In the genomic region with DNA sequence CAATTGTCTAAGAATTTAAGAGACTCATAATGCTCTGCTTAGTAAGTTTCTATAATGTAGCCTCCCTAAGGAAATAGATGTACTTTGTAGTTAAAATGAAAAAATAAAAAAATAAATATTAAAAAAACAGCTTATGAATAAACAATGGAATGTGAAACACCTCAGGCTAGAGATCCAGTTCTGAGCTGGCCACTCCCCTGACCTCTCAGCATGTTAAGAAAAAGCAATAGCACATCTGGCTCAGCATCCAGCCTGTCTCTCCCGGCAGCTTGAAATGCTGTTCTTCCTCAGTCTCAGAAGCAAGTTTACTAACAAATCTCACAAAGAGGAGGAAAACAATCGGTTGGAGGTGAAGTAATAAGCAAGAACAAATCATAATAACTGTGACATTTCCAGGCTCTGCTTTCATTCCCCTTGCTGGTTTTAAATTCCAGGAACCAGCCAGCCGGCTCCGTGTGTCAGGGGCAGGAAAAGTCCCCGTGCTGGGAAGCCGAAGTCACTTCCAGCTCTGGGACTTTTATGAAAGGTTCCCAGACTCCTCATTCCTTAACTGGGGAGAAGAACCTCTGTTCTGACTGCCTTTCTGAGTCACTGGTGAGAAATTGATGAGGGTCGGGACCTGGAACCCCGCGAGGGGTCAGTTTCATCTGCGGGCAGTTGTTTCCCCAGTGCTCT, we compare ENCODE assay signal across 20 cellular contexts.
DNase-seq lines count a peak whose midpoint lies in the region; ATAC-seq and TF ChIP-seq lines count a peak whose summit lies in the region.
"Had no signal": no experiment of that assay in that cellular context is flagged by ENCODE, and none has a peak within 500 bp of the region (broad histone marks: within the 10 kb centered on the region; RNA-seq: fewer than 3 reads in every experiment).

No MANE protein-coding gene starts in this region.

- no peaks in the 10 kb centered on the region for H3K9me3 ChIP-seq in cardiac muscle cell (ENCODE audit: low read depth)
- H3K9me3 ChIP-seq in CD4-positive, alpha-beta T cell (ENCODE audit: control insufficient read depth, low read length): no peaks in the 10 kb centered on the region
- H3K9me3 ChIP-seq: A549, left lung had no signal

- no TSS peak for BruUV-seq in MCF 10A (replicated peaks; lab: Mats Ljungman, UMichigan)

- H3K9me3 Mint-ChIP-seq in MCF 10A (ENCODE audit: unreplicated experiment) (no peaks in the 10 kb centered on the region), type B pancreatic cell (peaks cover 8% of the 10 kb centered on the region)
- H3K9me3 Mint-ChIP-seq in CD4-positive, alpha-beta T cell: no peaks in the 10 kb centered on the region
- H3K9me3 Mint-ChIP-seq: T-helper 1 cell treated with Interleukin-12 subunit alpha and Interleukin-12 subunit beta and Interleukin-4 antibody, amounts not matched to agents 30 μg/mL and 1 μg/mL, for 36 hours had no signal

- H3K27ac Mint-ChIP-seq in MCF 10A (ENCODE audit: low read depth, unreplicated experiment) (no peak overlapping the region), type B pancreatic cell (peak overlapping the region; percentile 17)
- no peak overlapping the region for H3K27ac Mint-ChIP-seq in CD4-positive, alpha-beta T cell
- H3K27ac Mint-ChIP-seq: activated CD4-positive, alpha-beta T cell treated with anti-CD3 and anti-CD28 coated beads for 36 hours; activated naive CD4-positive, alpha-beta T cell treated with anti-CD3 and anti-CD28 coated beads, Interleukin-2, amount 50 U/mL, for 72 hours; naive B cell; T-helper 1 cell treated with Interleukin-12 subunit alpha and Interleukin-12 subunit beta and Interleukin-4 antibody, amounts not matched to agents 30 μg/mL and 1 μg/mL, for 36 hours had no signal

- no peaks in the 10 kb centered on the region for H3K4me1 Mint-ChIP-seq in MCF 10A (ENCODE audit: insufficient read depth, unreplicated experiment)
- peaks cover 30% of the 10 kb centered on the region for H3K4me1 Mint-ChIP-seq in type B pancreatic cell (ENCODE audit: unreplicated experiment)
- H3K4me1 Mint-ChIP-seq in CD4-positive, alpha-beta T cell (ENCODE audit: low read depth): no peaks in the 10 kb centered on the region
- H3K4me1 Mint-ChIP-seq: activated CD4-positive, alpha-beta T cell treated with anti-CD3 and anti-CD28 coated beads for 36 hours; naive B cell had no signal

- no peaks in the 10 kb centered on the region for H3K36me3 Mint-ChIP-seq in MCF 10A (ENCODE audit: insufficient read depth, unreplicated experiment)
- peaks cover 3% of the 10 kb centered on the region for H3K36me3 Mint-ChIP-seq in type B pancreatic cell
- no peaks in the 10 kb centered on the region for H3K36me3 Mint-ChIP-seq in CD4-positive, alpha-beta T cell (ENCODE audit: low read depth)
- H3K36me3 Mint-ChIP-seq: activated naive CD4-positive, alpha-beta T cell treated with anti-CD3 and anti-CD28 coated beads, Interleukin-2, amount 50 U/mL, for 72 hours; naive B cell had no signal

- H3K4me3 ChIP-seq in cardiac muscle cell: no peak overlapping the region
- H3K4me3 ChIP-seq: A549, left lung had no signal

- CTCF ChIA-PET in MCF 10A (lab: Yijun Ruan, JAX): interaction anchor here (0.5 kb wide), 1 partner anchor 85 kb away, joined by 3 read pairs; no protein-coding TSS in a partner anchor
- CTCF ChIA-PET in CD4-positive, alpha-beta T cell (lab: Charles Lee): no interaction called here

- H3K4me3 Mint-ChIP-seq in MCF 10A (ENCODE audit: unreplicated experiment): no peak overlapping the region
- H3K4me3 Mint-ChIP-seq in type B pancreatic cell: peak overlapping the region; percentile 48
- no peak overlapping the region for H3K4me3 Mint-ChIP-seq in CD4-positive, alpha-beta T cell
- H3K4me3 Mint-ChIP-seq: activated CD4-positive, alpha-beta T cell treated with anti-CD3 and anti-CD28 coated beads for 36 hours; naive B cell; T-helper 1 cell treated with Interleukin-12 subunit alpha and Interleukin-12 subunit beta and Interleukin-4 antibody, amounts not matched to agents 30 μg/mL and 1 μg/mL, for 36 hours had no signal

- no peaks in the 10 kb centered on the region for H3K36me3 ChIP-seq in cardiac muscle cell
- H3K36me3 ChIP-seq: left lung had no signal

- no peaks in the 10 kb centered on the region for H3K4me1 ChIP-seq in cardiac muscle cell (ENCODE audit: low read depth)
- H3K4me1 ChIP-seq: A549 had no signal

- DNase-seq in cardiac muscle cell (ENCODE audit: low read depth in 1 of 2, low spot score in 1 of 2) (peak; percentile 11 to 22), cardiac septum (ENCODE audit: low spot score) (no peak), MCF 10A (ENCODE audit: unreplicated experiment) (peak; percentile 14), kidney glomerular epithelial cell (lab: John Stamatoyannopoulos, UW) (peak; percentile 37), type B pancreatic cell (ENCODE audit: extremely low spot score, unreplicated experiment) (no peak), cortex of kidney (lab: John Stamatoyannopoulos, UW) (no peak), NCI-H345 (lab: John Stamatoyannopoulos, UW) (no peak)
- no peak for DNase-seq in CD4-positive, alpha-beta T cell
- DNase-seq: activated CD4-positive, alpha-beta T cell treated with anti-CD3 and anti-CD28 coated beads for 36 hours; GDM1; head of caudate nucleus; left lung; naive B cell; NCI-H2029 treated with DMSO at 0.1 percent for 48 hours; NCI-H748 treated with DMSO at 0.1 percent for 48 hours; RPMI8226 had no signal

- no peaks in the 10 kb centered on the region for H3K27me3 Mint-ChIP-seq in MCF 10A (ENCODE audit: insufficient read depth, unreplicated experiment)
- H3K27me3 Mint-ChIP-seq in type B pancreatic cell: peaks cover 5% of the 10 kb centered on the region
- H3K27me3 Mint-ChIP-seq in CD4-positive, alpha-beta T cell: peaks cover 40% of the 10 kb centered on the region

- H3K27me3 ChIP-seq in cardiac muscle cell: no peaks in the 10 kb centered on the region
- H3K27me3 ChIP-seq in CD4-positive, alpha-beta T cell (ENCODE audit: control insufficient read depth, insufficient read depth, low read length): no peaks in the 10 kb centered on the region
- H3K27me3 ChIP-seq: left lung had no signal

- intact Hi-C loops in cardiac septum (cut with DNase I): no loop called here
- intact Hi-C loops in MCF 10A (cut with micrococcal nuclease): no loop called here
- intact Hi-C loops in CD4-positive, alpha-beta T cell (cut with DNase I, micrococcal nuclease): no loop called here

- ATAC-seq in CD4-positive, alpha-beta T cell (ENCODE audit: poor library complexity): no peak
- ATAC-seq: A549; activated CD4-positive, alpha-beta T cell treated with anti-CD3 and anti-CD28 coated beads for 36 hours; activated naive CD4-positive, alpha-beta T cell treated with anti-CD3 and anti-CD28 coated beads, Interleukin-2, amount 50 U/mL, for 72 hours; left lung had no signal

- TF ChIP-seq CTCF in cardiac muscle cell (IDR thresholded peaks at IDR 0.05; ENCODE audit: low read depth, low read length) (no peak), MCF 10A (IDR thresholded peaks at IDR 0.05; ENCODE audit: unreplicated experiment) (no peak), type B pancreatic cell (conservative IDR thresholded peaks at IDR 0.05) (no peak)
- TF ChIP-seq CTCF in CD4-positive, alpha-beta T cell (IDR thresholded peaks at IDR 0.05): no peak

- POLR2A ChIA-PET in MCF 10A (lab: Yijun Ruan, JAX): interaction anchor here (0.9 to 1.0 kb wide), 2 partner anchors 14 to 55 kb away, joined by 3 read pairs; no protein-coding TSS in a partner anchor
- POLR2A ChIA-PET in CD4-positive, alpha-beta T cell (lab: Charles Lee): interaction anchor here (0.6 kb wide), 1 partner anchor 204 kb away, joined by 3 read pairs; no protein-coding TSS in a partner anchor

- H3K27ac ChIP-seq in cardiac muscle cell: no peak overlapping the region
- H3K27ac ChIP-seq in CD4-positive, alpha-beta T cell (ENCODE audit: low read depth, low read length): no peak overlapping the region
- H3K27ac ChIP-seq: epithelial cell of prostate, left lung had no signal

Comparison
In these comparisons a context has a peak if more than half of its experiments do, and no peak if none do; other contexts are left out.
1. DNase-seq: peak in cardiac muscle cell (2 of 2), MCF 10A (single experiment) and kidney glomerular epithelial cell (single experiment); none in cardiac septum (single experiment), type B pancreatic cell (single experiment), cortex of kidney (single experiment), CD4-positive, alpha-beta T cell (0 of 10) and NCI-H345 (single experiment).